9 cellular contexts compared by ENCODE assay signal in the genomic region with DNA sequence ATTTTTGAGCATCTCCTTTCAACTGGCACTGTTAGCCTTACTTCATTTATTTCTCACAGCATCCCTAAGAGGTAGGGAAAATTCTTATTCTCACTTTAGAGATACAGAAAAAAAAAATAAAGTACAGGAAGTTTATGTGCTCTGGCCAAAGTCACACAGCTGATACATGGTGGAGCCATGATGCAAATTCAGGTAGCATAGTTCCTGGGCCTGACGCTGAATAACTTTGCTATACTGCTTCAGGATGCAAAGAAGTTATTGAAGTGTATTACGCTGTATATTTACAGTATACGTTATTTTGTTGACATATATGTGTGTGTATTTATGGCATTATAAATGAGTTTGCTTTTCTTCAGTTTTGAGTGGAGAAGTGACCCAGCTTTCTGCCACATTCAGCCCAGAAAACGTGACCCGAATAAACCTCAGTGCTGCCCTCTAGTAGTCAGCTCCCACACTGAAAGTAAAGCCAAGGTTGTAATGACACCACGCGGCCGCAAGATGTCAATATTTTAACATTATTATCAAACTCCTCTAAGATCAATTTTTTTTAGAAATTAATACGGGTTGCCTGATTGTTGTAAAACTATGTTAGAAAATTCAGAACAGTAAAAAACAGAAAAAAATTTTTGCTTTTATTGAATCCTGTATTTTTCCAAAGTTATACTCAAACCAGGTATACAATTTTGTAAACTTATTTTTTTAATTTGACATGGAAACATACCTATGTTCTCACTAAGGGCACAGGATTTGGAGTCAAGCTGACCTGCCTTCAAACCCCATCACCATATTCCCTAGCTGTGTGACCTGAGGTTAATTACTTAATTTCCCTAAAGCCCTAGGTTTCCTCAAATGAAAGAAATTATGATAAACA. TPM values are rescaled to one million over a fixed set of nuclear protein-coding genes. Genes with fewer than 3 reads are reported as not detected.
DNase-seq lines count a peak whose midpoint lies in the region; ATAC-seq and TF ChIP-seq lines count a peak whose summit lies in the region.
"Had no signal": no experiment of that assay in that cellular context is flagged by ENCODE, and none has a peak within 500 bp of the region (broad histone marks: within the 10 kb centered on the region; RNA-seq: fewer than 3 reads in every experiment).

No MANE protein-coding gene starts in this region.

- no peaks in the 10 kb centered on the region for H3K27me3 ChIP-seq in SJCRH30

- ATAC-seq in GM19438 (IDR thresholded peaks at IDR 0.05; ENCODE audit: low read depth, unreplicated experiment), result peak; percentile 74

- H3K4me1 Mint-ChIP-seq in activated naive CD4-positive, alpha-beta T cell treated with anti-CD3 and anti-CD28 coated beads for 36 hours (ENCODE audit: low read depth), result no peaks in the 10 kb centered on the region
- H3K4me1 Mint-ChIP-seq in glutamatergic neuron (ENCODE audit: low read depth, unreplicated experiment) (no peaks in the 10 kb centered on the region), progenitor cell of endocrine pancreas (ENCODE audit: low read depth) (peaks cover 6% of the 10 kb centered on the region)

- H3K9me3 Mint-ChIP-seq in activated naive CD4-positive, alpha-beta T cell treated with anti-CD3 and anti-CD28 coated beads for 36 hours, result no peaks in the 10 kb centered on the region
- H3K9me3 Mint-ChIP-seq in glutamatergic neuron (ENCODE audit: unreplicated experiment), result no peaks in the 10 kb centered on the region
- H3K9me3 Mint-ChIP-seq in progenitor cell of endocrine pancreas (ENCODE audit: low read depth), result no peaks in the 10 kb centered on the region

- no peaks in the 10 kb centered on the region for H3K36me3 Mint-ChIP-seq in activated naive CD4-positive, alpha-beta T cell treated with anti-CD3 and anti-CD28 coated beads for 36 hours (ENCODE audit: low read depth)
- H3K36me3 Mint-ChIP-seq in glutamatergic neuron (ENCODE audit: unreplicated experiment), result no peaks in the 10 kb centered on the region
- H3K36me3 Mint-ChIP-seq in progenitor cell of endocrine pancreas (ENCODE audit: insufficient read depth), result no peaks in the 10 kb centered on the region

- no peaks in the 10 kb centered on the region for H3K4me1 ChIP-seq in SJCRH30

- no peak overlapping the region for H3K4me3 Mint-ChIP-seq in activated naive CD4-positive, alpha-beta T cell treated with anti-CD3 and anti-CD28 coated beads for 36 hours
- H3K4me3 Mint-ChIP-seq in glutamatergic neuron (ENCODE audit: unreplicated experiment) (no peak overlapping the region), progenitor cell of endocrine pancreas (ENCODE audit: low read depth) (no peak overlapping the region)

- peak; percentile 20 for DNase-seq in CMK (ENCODE audit: low read depth)
- peak; percentile 60 for DNase-seq in LoVo (ENCODE audit: low spot score)
- peak; percentile 30 to 69 for DNase-seq in SJCRH30
- DNase-seq in activated naive CD4-positive, alpha-beta T cell treated with anti-CD3 and anti-CD28 coated beads for 36 hours, result peak; percentile 74
- DNase-seq in glutamatergic neuron, result peak; percentile 44
- peak; percentile 60 for DNase-seq in progenitor cell of endocrine pancreas (ENCODE audit: low spot score, unreplicated experiment)
- no peak for DNase-seq in HuH-7.5 (ENCODE audit: low spot score)

- no peak overlapping the region for H3K27ac Mint-ChIP-seq in activated naive CD4-positive, alpha-beta T cell treated with anti-CD3 and anti-CD28 coated beads for 36 hours
- no peak overlapping the region for H3K27ac Mint-ChIP-seq in glutamatergic neuron (ENCODE audit: unreplicated experiment)
- no peak overlapping the region for H3K27ac Mint-ChIP-seq in progenitor cell of endocrine pancreas

- peaks cover 4% of the 10 kb centered on the region for H3K27me3 Mint-ChIP-seq in activated naive CD4-positive, alpha-beta T cell treated with anti-CD3 and anti-CD28 coated beads for 36 hours (ENCODE audit: low read depth)
- no peaks in the 10 kb centered on the region for H3K27me3 Mint-ChIP-seq in glutamatergic neuron (ENCODE audit: unreplicated experiment)
- H3K27me3 Mint-ChIP-seq in progenitor cell of endocrine pancreas, result peaks cover 4% of the 10 kb centered on the region

- no peaks in the 10 kb centered on the region for H3K36me3 ChIP-seq in SJCRH30

- TF ChIP-seq CTCF in glutamatergic neuron (IDR thresholded peaks at IDR 0.05; ENCODE audit: partially characterized antibody, unreplicated experiment), result peak; percentile 91
- TF ChIP-seq CTCF in progenitor cell of endocrine pancreas (IDR thresholded peaks at IDR 0.05; ENCODE audit: unreplicated experiment), result peak; percentile 100

- CTCF ChIA-PET in activated naive CD4-positive, alpha-beta T cell treated with anti-CD3 and anti-CD28 coated beads for 36 hours (lab: Charles Lee), result interaction anchor here (0.6 to 3.2 kb wide), 20 partner anchors 9 to 774 kb away, joined by 3 to 23 read pairs (median 4); partner anchors contain the start of gene NXT2

- H3K4me3 ChIP-seq in SJCRH30, result no peak overlapping the region

- no peaks in the 10 kb centered on the region for H3K9me3 ChIP-seq in SJCRH30 (replicated peaks)

- intact Hi-C loops in activated naive CD4-positive, alpha-beta T cell treated with anti-CD3 and anti-CD28 coated beads for 36 hours (cut with micrococcal nuclease), result loop anchor here (1.0 to 5.0 kb wide), 6 partner anchors 148 to 662 kb away; no protein-coding TSS in a partner anchor

- no peak overlapping the region for H3K27ac ChIP-seq in SJCRH30

RNA-seq across cellular contexts. Expression of gene GUCY2F, which starts 3.8 kb away (rescaled TPM):
- total RNA-seq in SJCRH30 (2014; rRNA removed; shearing (Covaris generic)), result 0.03 TPM in 1 of 2 replicates, not detected in the other
- not detected for total RNA-seq in activated naive CD4-positive, alpha-beta T cell treated with anti-CD3 and anti-CD28 coated beads for 36 hours
- total RNA-seq in glutamatergic neuron (ENCODE audit: unreplicated experiment) (not detected), progenitor cell of endocrine pancreas (0.07 and 0.10 TPM in 2 replicates)
- total RNA-seq: T-helper 1 cell treated with Interleukin-12 subunit alpha and Interleukin-12 subunit beta and Interleukin-4 antibody, amounts not matched to agents 30 ng/mL and 1 ng/mL, for 36 hours had no signal

RNA-seq across cellular contexts. Expression of gene NXT2, which starts 50.9 kb away (rescaled TPM):
- 15.2 and 15.4 TPM in 2 replicates for total RNA-seq in SJCRH30 (2014; rRNA removed; shearing (Covaris generic))
- 10 to 100 TPM; 14.8 to 14.9 TPM for total RNA-seq in activated naive CD4-positive, alpha-beta T cell treated with anti-CD3 and anti-CD28 coated beads for 36 hours
- total RNA-seq in glutamatergic neuron (ENCODE audit: unreplicated experiment) (2.7 TPM), progenitor cell of endocrine pancreas (23.2 and 23.5 TPM in 2 replicates)
